ENCODE assay signal across 1 cellular context in genomic region chr4:130124066-130124465, GRCh38.
TF ChIP-seq lines count a peak whose summit lies in the region.

No MANE protein-coding gene starts in this region.

TF ChIP-seq in H1, 55 proteins besides CTCF, POLR2A, EP300 and RAD21 (continued from another document):
- TF ChIP-seq ATF2 (IDR thresholded peaks at IDR 0.05; ENCODE audit: low read length): no peak
- TF ChIP-seq RFX5 (IDR thresholded peaks at IDR 0.05; ENCODE audit: borderline replicate concordance, low read depth, low read length): no peak
- no peak for TF ChIP-seq E2F6 (IDR thresholded peaks at IDR 0.05)
- TF ChIP-seq TEAD4 (IDR thresholded peaks at IDR 0.05; ENCODE audit: low read depth, low read length): no peak
- TF ChIP-seq USF2 (IDR thresholded peaks at IDR 0.05; ENCODE audit: low read length): no peak
- TF ChIP-seq SP2 (IDR thresholded peaks at IDR 0.05; ENCODE audit: low read length): no peak
- no peak for TF ChIP-seq EZH2 (IDR thresholded peaks at IDR 0.05; ENCODE audit: low read depth, low read length, severe bottlenecking)
- TF ChIP-seq CBX8 (IDR thresholded peaks at IDR 0.05; ENCODE audit: borderline replicate concordance, low read depth, low read length): no peak
- no peak for TF ChIP-seq EGR1 (IDR thresholded peaks at IDR 0.05; ENCODE audit: borderline replicate concordance, low read depth, low read length)
- no peak for TF ChIP-seq TBP (IDR thresholded peaks at IDR 0.05; ENCODE audit: low read depth, low read length)
